Comparison of ENCODE assay signal across 14 cellular contexts in genomic region chr5:153959134-153959957, GRCh38.
A peak's percentile ranks its signal among the peaks of the same experiment; 100 is the strongest.
DNase-seq lines count a peak whose midpoint lies in the region; ATAC-seq, FAIRE-seq and TF ChIP-seq lines count a peak whose summit lies in the region.
"Had no signal": no experiment of that assay in that cellular context is flagged by ENCODE, and none has a peak within 500 bp of the region (broad histone marks: within the 10 kb centered on the region; RNA-seq: fewer than 3 reads in every experiment).

No MANE protein-coding gene starts in this region.

- H4K20me1 ChIP-seq in HepG2 (ENCODE audit: insufficient read depth, low read length), result no peaks in the 10 kb centered on the region

- H3K36me3 ChIP-seq in HepG2 (replicated peaks in 1 of 2; ENCODE audit: control insufficient read depth in 1 of 2, insufficient read depth in 2 of 2, low read length in 2 of 2), result no peaks in the 10 kb centered on the region
- no peaks in the 10 kb centered on the region for H3K36me3 ChIP-seq in right lobe of liver
- H3K36me3 ChIP-seq in brain microvascular endothelial cell (replicated peaks), result no peaks in the 10 kb centered on the region
- no peaks in the 10 kb centered on the region for H3K36me3 ChIP-seq in aorta (ENCODE audit: control insufficient read depth in 1 of 2, insufficient read depth in 2 of 2, low read length in 1 of 2)
- H3K36me3 ChIP-seq: adrenal gland, neutrophil had no signal

- 0% methylated on average over 4 of the region's 5 CpGs for WGBS in HepG2 (ENCODE audit: low lambda C conversion rate)
- 67% methylated on average over 2 of the region's 5 CpGs for WGBS in right lobe of liver (ENCODE audit: insufficient coverage, low coverage, low lambda C conversion rate, missing lambda C conversion rate)
- WGBS in aorta, 2 donors, result 55 to 57% methylated on average over 5 of the region's 5 CpGs

- no peaks in the 10 kb centered on the region for H3K79me2 ChIP-seq in HepG2 (ENCODE audit: insufficient read depth, low read length)

- no peaks in the 10 kb centered on the region for H3K27me3 ChIP-seq in HepG2 (ENCODE audit: control insufficient read depth in 1 of 2, insufficient read depth in 2 of 2, low read length in 2 of 2)
- no peaks in the 10 kb centered on the region for H3K27me3 ChIP-seq in right lobe of liver
- H3K27me3 ChIP-seq in brain microvascular endothelial cell (replicated peaks), result no peaks in the 10 kb centered on the region
- H3K27me3 ChIP-seq in aorta (ENCODE audit: control insufficient read depth in 1 of 2, insufficient read depth in 2 of 2, low read length in 1 of 2), result no peaks in the 10 kb centered on the region
- H3K27me3 ChIP-seq: adrenal gland, neutrophil had no signal

- ATAC-seq in HepG2 (no peak), right lobe of liver (no peak), aorta (ENCODE audit: low FRiP score) (peak; percentile 63), T-cell (replicated peaks in 1 of 4) (no peak), GM18498 (IDR thresholded peaks at IDR 0.05; ENCODE audit: unreplicated experiment) (no peak)
- ATAC-seq: activated CD8-positive, alpha-beta T cell treated with anti-CD3 and anti-CD28 coated beads, Interleukin-2, amount 10 ng/mL, durations not matched to agents 7 days and 5 days had no signal

- no peak for TF ChIP-seq EP300 in HepG2 (IDR thresholded peaks at IDR 0.05; ENCODE audit: low read depth in 2 of 2, low read length in 2 of 2)
- no peak for TF ChIP-seq EP300 in HepG2 (CRISPR knock-in tag; IDR thresholded peaks at IDR 0.05; ENCODE audit: borderline replicate concordance)

- TF ChIP-seq POLR2A in HepG2 (IDR thresholded peaks at IDR 0.05; ENCODE audit: insufficient read depth in 1 of 2, low read depth in 2 of 2, low read length in 2 of 2) (no peak), right lobe of liver (IDR thresholded peaks at IDR 0.05) (no peak)

- H3K36me3 Mint-ChIP-seq in T-cell, result no peaks in the 10 kb centered on the region

- peaks cover 4 to 7% of the 10 kb centered on the region in 2 donors for H3K27me3 Mint-ChIP-seq in T-cell

- CTCF ChIA-PET in HepG2 (lab: Yijun Ruan, JAX; ENCODE audit: low intra/inter-chr PET ratio, low total read pairs) (no interaction called here), T-cell (lab: Charles Lee) (no interaction called here)

- no peaks in the 10 kb centered on the region for H3K4me1 ChIP-seq in HepG2 (ENCODE audit: insufficient read depth, low read length)
- H3K4me1 ChIP-seq in right lobe of liver, result no peaks in the 10 kb centered on the region
- H3K4me1 ChIP-seq in aorta (ENCODE audit: control insufficient read depth in 1 of 2, insufficient read depth in 2 of 2, low read length in 2 of 2), result peaks cover 0 to 4% of the 10 kb centered on the region in 2 donors
- H3K4me1 ChIP-seq: adrenal gland had no signal

- POLR2A ChIA-PET in HepG2 (lab: Yijun Ruan, JAX) (no interaction called here), T-cell (lab: Charles Lee) (interaction anchor here in 1 of 2 donors (0.6 kb wide), 1 partner anchor 1549 kb away, joined by 3 read pairs; no protein-coding TSS in a partner anchor)

- H3K9me3 ChIP-seq in HepG2 (ENCODE audit: low read length) (no peaks in the 10 kb centered on the region), right lobe of liver (no peaks in the 10 kb centered on the region), aorta (ENCODE audit: control insufficient read depth, low read length) (no peaks in the 10 kb centered on the region)
- H3K9me3 ChIP-seq: adrenal gland, neutrophil had no signal

- H3K4me3 ChIP-seq in HepG2 (replicated peaks in 1 of 3; ENCODE audit: insufficient read depth in 1 of 3, low read depth in 2 of 3, low read length in 3 of 3), result no peak overlapping the region
- no peak overlapping the region for H3K4me3 ChIP-seq in right lobe of liver
- H3K4me3 ChIP-seq in brain microvascular endothelial cell (ENCODE audit: low read depth, low read length), result no peak overlapping the region
- no peak overlapping the region for H3K4me3 ChIP-seq in aorta (ENCODE audit: low read length in 2 of 2)
- H3K4me3 ChIP-seq: adrenal gland had no signal

- H2AFZ ChIP-seq in HepG2 (ENCODE audit: low read length), result no peak overlapping the region

- peaks cover 10 to 15% (median 11%) of the 10 kb centered on the region in 3 donors for H3K4me1 Mint-ChIP-seq in T-cell

- H3K4me3 Mint-ChIP-seq in T-cell, result no peak overlapping the region
- H3K4me3 Mint-ChIP-seq: activated CD8-positive, alpha-beta T cell treated with anti-CD3 and anti-CD28 coated beads, Interleukin-2, amount 10 ng/mL, durations not matched to agents 7 days and 5 days had no signal

- no peak overlapping the region for H3K9ac ChIP-seq in HepG2 (ENCODE audit: insufficient read depth, low read depth, low read length)

- H3K4me2 ChIP-seq in HepG2 (ENCODE audit: low read depth, low read length), result no peak overlapping the region

- BruUV-seq in HepG2 (replicated peaks; lab: Mats Ljungman, UMichigan), result no TSS peak

- no peak overlapping the region for H3K27ac Mint-ChIP-seq in T-cell
- H3K27ac Mint-ChIP-seq: activated CD8-positive, alpha-beta T cell treated with anti-CD3 and anti-CD28 coated beads, Interleukin-2, amount 10 ng/mL, durations not matched to agents 7 days and 5 days had no signal

- TF ChIP-seq CTCF in HepG2 (CRISPR knock-in tag; IDR thresholded peaks at IDR 0.05), result no peak
- TF ChIP-seq CTCF in right lobe of liver (IDR thresholded peaks at IDR 0.05), result no peak
- no peak for TF ChIP-seq CTCF in brain microvascular endothelial cell (IDR thresholded peaks at IDR 0.05; ENCODE audit: low read depth, low read length, missing control alignments)

- no peak for FAIRE-seq in HepG2 (lab: Jason Lieb, UNC)
- FAIRE-seq: GM12892 had no signal

- H3K27ac ChIP-seq in HepG2 (ENCODE audit: extremely low read length, insufficient read depth, low read length) (no peak overlapping the region), right lobe of liver (no peak overlapping the region), brain microvascular endothelial cell (no peak overlapping the region), aorta (ENCODE audit: low read depth in 1 of 2, low read length in 2 of 2) (peak overlapping the region in 1 of 2 donors; percentile 60)
- H3K27ac ChIP-seq: adrenal gland, neutrophil had no signal

- TF ChIP-seq RAD21 in HepG2 (CRISPR knock-in tag; IDR thresholded peaks at IDR 0.05), result no peak

- intact Hi-C loops in HepG2 (cut with micrococcal nuclease; ENCODE audit: unreplicated experiment) (no loop called here), right lobe of liver (cut with DNase I) (no loop called here), aorta (cut with DNase I) (loop anchor here in 1 of 2 donors (10.0 kb wide), 1 partner anchor 145 kb away; no protein-coding TSS in a partner anchor)

- no peaks in the 10 kb centered on the region for H3K9me3 Mint-ChIP-seq in T-cell

- in situ Hi-C loops in HepG2 (cut with HindIII; ENCODE audit: extremely low pct_ligation_motif_present, low pct_unique_long_range_greater_than_20kb) (no loop called here), brain microvascular endothelial cell (cut with HindIII; ENCODE audit: low pct_ligation_motif_present, low sequenced_read_pairs) (no loop called here)

- no peak for DNase-seq in HepG2 (ENCODE audit: low spot score)
- DNase-seq in right lobe of liver, result no peak
- DNase-seq in brain microvascular endothelial cell, result peak; percentile 30
- peak; percentile 66 for DNase-seq in iPS-NIHi7 (ENCODE audit: extremely low spot score)
- no peak for DNase-seq in aorta
- no peak for DNase-seq in T-cell
- no peak for DNase-seq in DMS114 treated with DMSO at 0.1 percent for 48 hours (lab: John Stamatoyannopoulos, UW; ENCODE audit: unreplicated experiment)
- DNase-seq: activated CD8-positive, alpha-beta T cell treated with anti-CD3 and anti-CD28 coated beads, Interleukin-2, amount 10 ng/mL, durations not matched to agents 7 days and 5 days; adrenal gland; NCI-H1417 treated with DMSO at 0.1 percent for 48 hours; SHP77 treated with DMSO at 0.1 percent for 48 hours had no signal

TF ChIP-seq in HepG2, 621 proteins besides CTCF, POLR2A, EP300 and RAD21:
- TF ChIP-seq PRDM15 (CRISPR knock-in tag; IDR thresholded peaks at IDR 0.05) (peak; percentile 55; the same call in 1 of the 2 replicates), SALL1 (CRISPR knock-in tag; IDR thresholded peaks at IDR 0.05) (no peak), MIER3 (CRISPR knock-in tag; IDR thresholded peaks at IDR 0.05; ENCODE audit: borderline replicate concordance) (no peak)

Comparison
In these comparisons a context has a peak if more than half of its experiments do, and no peak if none do; other contexts are left out.
1. DNase-seq: peak in brain microvascular endothelial cell (single experiment) and iPS-NIHi7 (single experiment); none in HepG2 (single experiment), right lobe of liver (0 of 3), aorta (0 of 2), T-cell (0 of 34) and DMS114 treated with DMSO at 0.1 percent for 48 hours (single experiment).